ENCODE assay signal across 1 cellular context in the genomic region with DNA sequence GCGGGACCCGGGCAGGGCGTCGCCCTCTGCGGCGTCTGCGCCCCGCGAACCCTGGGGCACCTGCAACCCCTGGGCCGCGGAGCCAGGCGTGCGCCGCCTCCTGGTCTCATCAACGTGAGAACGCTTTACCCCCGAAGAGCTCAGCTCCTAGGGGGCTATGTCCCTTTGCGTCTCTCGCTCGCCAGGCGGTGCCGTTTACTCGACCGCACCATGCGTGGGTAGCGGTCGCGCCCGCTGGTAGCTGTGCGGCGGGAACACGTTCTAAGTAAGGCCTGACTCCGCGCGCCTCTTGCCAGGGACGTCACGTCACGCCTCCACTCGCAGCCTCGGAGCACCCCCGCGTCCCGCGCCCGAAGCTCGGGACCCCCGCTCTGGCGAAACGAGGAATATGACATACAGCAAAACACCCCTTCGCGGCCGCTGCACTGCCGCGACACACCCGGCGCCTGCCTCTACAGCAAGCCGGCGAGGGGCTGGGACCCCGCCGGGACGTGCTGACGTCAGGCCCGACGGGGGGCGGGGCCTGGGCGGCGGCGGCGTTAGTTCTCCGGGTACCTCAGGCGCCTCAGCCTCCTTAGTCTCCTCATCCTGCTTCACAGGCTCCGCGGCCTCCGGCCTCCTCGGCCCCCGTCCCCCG.
TF ChIP-seq lines count a peak whose summit lies in the region.

A gene with protein sequence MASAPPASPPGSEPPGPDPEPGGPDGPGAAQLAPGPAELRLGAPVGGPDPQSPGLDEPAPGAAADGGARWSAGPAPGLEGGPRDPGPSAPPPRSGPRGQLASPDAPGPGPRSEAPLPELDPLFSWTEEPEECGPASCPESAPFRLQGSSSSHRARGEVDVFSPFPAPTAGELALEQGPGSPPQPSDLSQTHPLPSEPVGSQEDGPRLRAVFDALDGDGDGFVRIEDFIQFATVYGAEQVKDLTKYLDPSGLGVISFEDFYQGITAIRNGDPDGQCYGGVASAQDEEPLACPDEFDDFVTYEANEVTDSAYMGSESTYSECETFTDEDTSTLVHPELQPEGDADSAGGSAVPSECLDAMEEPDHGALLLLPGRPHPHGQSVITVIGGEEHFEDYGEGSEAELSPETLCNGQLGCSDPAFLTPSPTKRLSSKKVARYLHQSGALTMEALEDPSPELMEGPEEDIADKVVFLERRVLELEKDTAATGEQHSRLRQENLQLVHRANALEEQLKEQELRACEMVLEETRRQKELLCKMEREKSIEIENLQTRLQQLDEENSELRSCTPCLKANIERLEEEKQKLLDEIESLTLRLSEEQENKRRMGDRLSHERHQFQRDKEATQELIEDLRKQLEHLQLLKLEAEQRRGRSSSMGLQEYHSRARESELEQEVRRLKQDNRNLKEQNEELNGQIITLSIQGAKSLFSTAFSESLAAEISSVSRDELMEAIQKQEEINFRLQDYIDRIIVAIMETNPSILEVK (plus strand): TSS at position 568 of the 637 bp plus-strand sequence. CDS start 358 bp downstream, outside the sequence.

TF ChIP-seq in K562, 482 proteins besides CTCF, POLR2A, EP300 and RAD21 (continued from another document and continues in another):
- TF ChIP-seq, protein P1, sequence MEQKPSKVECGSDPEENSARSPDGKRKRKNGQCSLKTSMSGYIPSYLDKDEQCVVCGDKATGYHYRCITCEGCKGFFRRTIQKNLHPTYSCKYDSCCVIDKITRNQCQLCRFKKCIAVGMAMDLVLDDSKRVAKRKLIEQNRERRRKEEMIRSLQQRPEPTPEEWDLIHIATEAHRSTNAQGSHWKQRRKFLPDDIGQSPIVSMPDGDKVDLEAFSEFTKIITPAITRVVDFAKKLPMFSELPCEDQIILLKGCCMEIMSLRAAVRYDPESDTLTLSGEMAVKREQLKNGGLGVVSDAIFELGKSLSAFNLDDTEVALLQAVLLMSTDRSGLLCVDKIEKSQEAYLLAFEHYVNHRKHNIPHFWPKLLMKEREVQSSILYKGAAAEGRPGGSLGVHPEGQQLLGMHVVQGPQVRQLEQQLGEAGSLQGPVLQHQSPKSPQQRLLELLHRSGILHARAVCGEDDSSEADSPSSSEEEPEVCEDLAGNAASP (IDR thresholded peaks at IDR 0.05) = no peak
- TF ChIP-seq KDM4B (IDR thresholded peaks at IDR 0.05; ENCODE audit: borderline replicate concordance in 2 of 2, low read depth in 1 of 2) (no peak; a peak in 1 of 4 replicates), ZNF717 (CRISPR knock-in tag; IDR thresholded peaks at IDR 0.05) (no peak), ZFP30 (CRISPR knock-in tag; IDR thresholded peaks at IDR 0.05; ENCODE audit: borderline replicate concordance) (no peak), GATAD2A (IDR thresholded peaks at IDR 0.05) (peak; percentile 79; the same call in 1 of the 2 replicates), RFX1 (IDR thresholded peaks at IDR 0.05) (no peak), CHCHD3 (CRISPR knock-in tag; IDR thresholded peaks at IDR 0.05) (no peak), JUND (IDR thresholded peaks at IDR 0.05; ENCODE audit: borderline replicate concordance, low read depth, low read length) (peak; percentile 58; the same call in 1 of the 2 replicates), JUND (tag; IDR thresholded peaks at IDR 0.05; ENCODE audit: borderline replicate concordance, low read depth, low read length) (no peak; the same call in 2 of the 3 replicates), BCOR (IDR thresholded peaks at IDR 0.05) (peak; percentile 28; the same call in 1 of the 2 replicates), PHF21A (IDR thresholded peaks at IDR 0.05; ENCODE audit: borderline replicate concordance, low read depth) (no peak), HLTF (IDR thresholded peaks at IDR 0.05) (no peak), TEAD2 (tag; IDR thresholded peaks at IDR 0.05) (no peak), SREBF1 (IDR thresholded peaks at IDR 0.05; ENCODE audit: borderline replicate concordance, low read depth, low read length) (no peak), PHTF2 (CRISPR knock-in tag; IDR thresholded peaks at IDR 0.05) (no peak), ZNF384 (IDR thresholded peaks at IDR 0.05; ENCODE audit: low read depth, low read length) (no peak), ZNF311 (CRISPR knock-in tag; IDR thresholded peaks at IDR 0.05) (no peak), CCNT2 (IDR thresholded peaks at IDR 0.05; ENCODE audit: borderline replicate concordance, extremely low read depth, insufficient read length, low read depth, low read length) (no peak), ELF2 (CRISPR knock-in tag; IDR thresholded peaks at IDR 0.05) (no peak), HCFC1 (IDR thresholded peaks at IDR 0.05; ENCODE audit: low read depth, low read length) (no peak), PHB (CRISPR knock-in tag; IDR thresholded peaks at IDR 0.05) (0 out of 2 replicates have a peak, but pooled peaks have one; percentile 36), MCM7 (IDR thresholded peaks at IDR 0.05) (no peak), ZNF57 (CRISPR knock-in tag; IDR thresholded peaks at IDR 0.05) (no peak), CHD4 (IDR thresholded peaks at IDR 0.05; ENCODE audit: insufficient read depth, insufficient replicate concordance, low read depth, low read length, poor library complexity, severe bottlenecking) (no peak), KLF13 (tag; IDR thresholded peaks at IDR 0.05; ENCODE audit: borderline replicate concordance, low read depth) (no peak), ZFP1 (CRISPR knock-in tag; IDR thresholded peaks at IDR 0.05) (no peak), ZNF778 (CRISPR knock-in tag; IDR thresholded peaks at IDR 0.05) (no peak), SMARCC2 (IDR thresholded peaks at IDR 0.05; ENCODE audit: low read depth) (no peak), SREBF2 (CRISPR knock-in tag; IDR thresholded peaks at IDR 0.05) (no peak), CREB1 (IDR thresholded peaks at IDR 0.05) (peak; percentile 67), CREB1 (CRISPR knock-in tag; IDR thresholded peaks at IDR 0.05) (peak; percentile 88), ZSCAN32 (CRISPR knock-in tag; IDR thresholded peaks at IDR 0.05) (no peak), SIN3B (IDR thresholded peaks at IDR 0.05; ENCODE audit: low read depth) (no peak), CTBP1 (IDR thresholded peaks at IDR 0.05; ENCODE audit: borderline replicate concordance) (peak; percentile 69; the same call in 1 of the 2 replicates), ZNF324 (CRISPR knock-in tag; IDR thresholded peaks at IDR 0.05) (no peak), ERF (CRISPR knock-in tag; IDR thresholded peaks at IDR 0.05) (peak; percentile 60; the same call in 1 of the 2 replicates), ZNF668 (CRISPR knock-in tag; IDR thresholded peaks at IDR 0.05) (no peak), SIX5 (IDR thresholded peaks at IDR 0.05; ENCODE audit: borderline replicate concordance in 1 of 2, insufficient read depth in 1 of 2, low read depth in 1 of 2, low read length in 2 of 2) (no peak), ZNF124 (CRISPR knock-in tag; IDR thresholded peaks at IDR 0.05) (0 out of 2 replicates have a peak, but pooled peaks have one; percentile 68), MTA3 (IDR thresholded peaks at IDR 0.05; ENCODE audit: borderline replicate concordance) (peak; percentile 84; the same call in 1 of the 2 replicates), ZNF764 (CRISPR knock-in tag; IDR thresholded peaks at IDR 0.05; ENCODE audit: low read depth) (no peak), ZNF431 (CRISPR knock-in tag; IDR thresholded peaks at IDR 0.05) (peak; percentile 69; the same call in 1 of the 2 replicates), CHD1 (IDR thresholded peaks at IDR 0.05; ENCODE audit: low read length) (no peak), SAFB2 (IDR thresholded peaks at IDR 0.05; ENCODE audit: borderline replicate concordance, low read depth, low read length, severe bottlenecking) (no peak)
- TF ChIP-seq, protein P2, sequence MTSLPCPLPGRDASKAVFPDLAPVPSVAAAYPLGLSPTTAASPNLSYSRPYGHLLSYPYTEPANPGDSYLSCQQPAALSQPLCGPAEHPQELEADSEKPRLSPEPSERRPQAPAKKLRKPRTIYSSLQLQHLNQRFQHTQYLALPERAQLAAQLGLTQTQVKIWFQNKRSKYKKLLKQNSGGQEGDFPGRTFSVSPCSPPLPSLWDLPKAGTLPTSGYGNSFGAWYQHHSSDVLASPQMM (CRISPR knock-in tag; IDR thresholded peaks at IDR 0.05) = no peak
- TF ChIP-seq, protein P3, sequence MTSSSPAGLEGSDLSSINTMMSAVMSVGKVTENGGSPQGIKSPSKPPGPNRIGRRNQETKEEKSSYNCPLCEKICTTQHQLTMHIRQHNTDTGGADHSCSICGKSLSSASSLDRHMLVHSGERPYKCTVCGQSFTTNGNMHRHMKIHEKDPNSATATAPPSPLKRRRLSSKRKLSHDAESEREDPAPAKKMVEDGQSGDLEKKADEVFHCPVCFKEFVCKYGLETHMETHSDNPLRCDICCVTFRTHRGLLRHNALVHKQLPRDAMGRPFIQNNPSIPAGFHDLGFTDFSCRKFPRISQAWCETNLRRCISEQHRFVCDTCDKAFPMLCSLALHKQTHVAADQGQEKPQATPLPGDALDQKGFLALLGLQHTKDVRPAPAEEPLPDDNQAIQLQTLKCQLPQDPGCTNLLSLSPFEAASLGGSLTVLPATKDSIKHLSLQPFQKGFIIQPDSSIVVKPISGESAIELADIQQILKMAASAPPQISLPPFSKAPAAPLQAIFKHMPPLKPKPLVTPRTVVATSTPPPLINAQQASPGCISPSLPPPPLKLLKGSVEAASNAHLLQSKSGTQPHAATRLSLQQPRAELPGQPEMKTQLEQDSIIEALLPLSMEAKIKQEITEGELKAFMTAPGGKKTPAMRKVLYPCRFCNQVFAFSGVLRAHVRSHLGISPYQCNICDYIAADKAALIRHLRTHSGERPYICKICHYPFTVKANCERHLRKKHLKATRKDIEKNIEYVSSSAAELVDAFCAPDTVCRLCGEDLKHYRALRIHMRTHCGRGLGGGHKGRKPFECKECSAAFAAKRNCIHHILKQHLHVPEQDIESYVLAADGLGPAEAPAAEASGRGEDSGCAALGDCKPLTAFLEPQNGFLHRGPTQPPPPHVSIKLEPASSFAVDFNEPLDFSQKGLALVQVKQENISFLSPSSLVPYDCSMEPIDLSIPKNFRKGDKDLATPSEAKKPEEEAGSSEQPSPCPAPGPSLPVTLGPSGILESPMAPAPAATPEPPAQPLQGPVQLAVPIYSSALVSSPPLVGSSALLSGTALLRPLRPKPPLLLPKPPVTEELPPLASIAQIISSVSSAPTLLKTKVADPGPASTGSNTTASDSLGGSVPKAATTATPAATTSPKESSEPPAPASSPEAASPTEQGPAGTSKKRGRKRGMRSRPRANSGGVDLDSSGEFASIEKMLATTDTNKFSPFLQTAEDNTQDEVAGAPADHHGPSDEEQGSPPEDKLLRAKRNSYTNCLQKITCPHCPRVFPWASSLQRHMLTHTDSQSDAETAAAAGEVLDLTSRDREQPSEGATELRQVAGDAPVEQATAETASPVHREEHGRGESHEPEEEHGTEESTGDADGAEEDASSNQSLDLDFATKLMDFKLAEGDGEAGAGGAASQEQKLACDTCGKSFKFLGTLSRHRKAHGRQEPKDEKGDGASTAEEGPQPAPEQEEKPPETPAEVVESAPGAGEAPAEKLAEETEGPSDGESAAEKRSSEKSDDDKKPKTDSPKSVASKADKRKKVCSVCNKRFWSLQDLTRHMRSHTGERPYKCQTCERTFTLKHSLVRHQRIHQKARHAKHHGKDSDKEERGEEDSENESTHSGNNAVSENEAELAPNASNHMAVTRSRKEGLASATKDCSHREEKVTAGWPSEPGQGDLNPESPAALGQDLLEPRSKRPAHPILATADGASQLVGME (CRISPR knock-in tag; IDR thresholded peaks at IDR 0.05) = no peak
- TF ChIP-seq, protein P4, sequence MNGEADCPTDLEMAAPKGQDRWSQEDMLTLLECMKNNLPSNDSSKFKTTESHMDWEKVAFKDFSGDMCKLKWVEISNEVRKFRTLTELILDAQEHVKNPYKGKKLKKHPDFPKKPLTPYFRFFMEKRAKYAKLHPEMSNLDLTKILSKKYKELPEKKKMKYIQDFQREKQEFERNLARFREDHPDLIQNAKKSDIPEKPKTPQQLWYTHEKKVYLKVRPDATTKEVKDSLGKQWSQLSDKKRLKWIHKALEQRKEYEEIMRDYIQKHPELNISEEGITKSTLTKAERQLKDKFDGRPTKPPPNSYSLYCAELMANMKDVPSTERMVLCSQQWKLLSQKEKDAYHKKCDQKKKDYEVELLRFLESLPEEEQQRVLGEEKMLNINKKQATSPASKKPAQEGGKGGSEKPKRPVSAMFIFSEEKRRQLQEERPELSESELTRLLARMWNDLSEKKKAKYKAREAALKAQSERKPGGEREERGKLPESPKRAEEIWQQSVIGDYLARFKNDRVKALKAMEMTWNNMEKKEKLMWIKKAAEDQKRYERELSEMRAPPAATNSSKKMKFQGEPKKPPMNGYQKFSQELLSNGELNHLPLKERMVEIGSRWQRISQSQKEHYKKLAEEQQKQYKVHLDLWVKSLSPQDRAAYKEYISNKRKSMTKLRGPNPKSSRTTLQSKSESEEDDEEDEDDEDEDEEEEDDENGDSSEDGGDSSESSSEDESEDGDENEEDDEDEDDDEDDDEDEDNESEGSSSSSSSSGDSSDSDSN (IDR thresholded peaks at IDR 0.05; ENCODE audit: borderline replicate concordance in 1 of 2, low read depth in 2 of 2, low read length in 2 of 2) = peak; percentile 16 to 18; a peak in 1 of 4 replicates
- TF ChIP-seq, protein P5, sequence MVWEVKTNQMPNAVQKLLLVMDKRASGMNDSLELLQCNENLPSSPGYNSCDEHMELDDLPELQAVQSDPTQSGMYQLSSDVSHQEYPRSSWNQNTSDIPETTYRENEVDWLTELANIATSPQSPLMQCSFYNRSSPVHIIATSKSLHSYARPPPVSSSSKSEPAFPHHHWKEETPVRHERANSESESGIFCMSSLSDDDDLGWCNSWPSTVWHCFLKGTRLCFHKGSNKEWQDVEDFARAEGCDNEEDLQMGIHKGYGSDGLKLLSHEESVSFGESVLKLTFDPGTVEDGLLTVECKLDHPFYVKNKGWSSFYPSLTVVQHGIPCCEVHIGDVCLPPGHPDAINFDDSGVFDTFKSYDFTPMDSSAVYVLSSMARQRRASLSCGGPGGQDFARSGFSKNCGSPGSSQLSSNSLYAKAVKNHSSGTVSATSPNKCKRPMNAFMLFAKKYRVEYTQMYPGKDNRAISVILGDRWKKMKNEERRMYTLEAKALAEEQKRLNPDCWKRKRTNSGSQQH (CRISPR knock-in tag; IDR thresholded peaks at IDR 0.05) = no peak
- TF ChIP-seq, protein P6, sequence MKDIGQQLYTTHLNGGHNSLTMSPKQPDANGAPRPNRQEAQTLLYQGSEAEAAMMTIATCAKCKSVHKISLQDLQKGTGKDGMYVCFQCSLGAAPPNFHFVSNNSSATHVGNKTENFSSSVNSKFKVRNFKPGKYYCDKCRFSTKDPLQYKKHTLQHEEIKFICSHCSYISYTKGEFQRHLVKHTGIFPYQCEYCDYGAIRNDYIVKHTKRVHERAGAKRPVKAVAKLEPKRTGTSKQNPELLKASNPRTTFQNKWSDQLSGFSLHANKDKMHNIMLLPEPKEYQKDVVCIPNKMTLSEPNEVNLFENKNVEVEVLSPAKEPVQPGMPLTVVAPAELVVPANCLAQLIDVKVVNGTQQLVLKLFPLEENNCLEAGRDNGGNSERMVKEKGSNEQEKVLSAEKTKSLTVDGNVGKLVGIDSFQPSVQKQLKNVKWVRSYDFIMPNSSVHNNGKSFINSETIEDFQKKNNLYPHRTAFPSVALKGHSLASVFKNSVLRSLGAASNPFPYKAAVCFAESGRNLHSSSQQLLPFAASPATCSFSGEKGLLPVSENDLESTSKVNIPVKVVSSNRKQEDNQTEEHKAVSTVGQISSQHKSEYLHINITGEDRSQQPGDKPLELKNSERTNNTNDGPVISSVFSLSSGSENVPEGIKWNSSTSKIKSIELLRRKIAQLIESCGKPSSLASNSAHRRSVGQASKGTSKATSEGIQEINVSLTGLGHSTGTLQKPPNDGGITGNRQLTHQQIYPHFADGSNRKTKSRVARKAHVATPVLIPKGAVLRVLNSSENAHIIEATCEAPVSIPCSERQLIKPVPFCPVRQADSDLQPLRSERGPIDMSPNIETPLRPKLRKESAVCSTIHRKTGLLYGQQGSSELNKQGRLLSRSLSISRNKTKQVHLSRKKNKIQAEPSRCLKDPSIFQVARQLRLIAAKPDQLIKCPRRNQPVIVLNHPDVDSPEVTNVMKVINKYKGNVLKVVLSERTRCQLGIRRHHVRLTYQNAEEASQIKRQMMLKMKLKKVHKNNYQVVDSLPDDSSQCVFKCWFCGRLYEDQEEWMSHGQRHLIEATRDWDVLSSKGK (CRISPR knock-in tag; IDR thresholded peaks at IDR 0.05) = no peak
